Comparison of ENCODE assay signal across 19 cellular contexts in genomic region chr3:56969851-56970250, GRCh38.
A peak's percentile ranks its signal among the peaks of the same experiment; 100 is the strongest.
DNase-seq lines count a peak whose midpoint lies in the region; ATAC-seq, FAIRE-seq and TF ChIP-seq lines count a peak whose summit lies in the region.
"Had no signal": no experiment of that assay in that cellular context is flagged by ENCODE, and none has a peak within 500 bp of the region (broad histone marks: within the 10 kb centered on the region; RNA-seq: fewer than 3 reads in every experiment).

No MANE protein-coding gene starts in this region.

- H2AFZ ChIP-seq in Karpas-422 (ENCODE audit: low read length): peak overlapping the region; percentile 44; the same call in 1 of the 2 replicates
- H2AFZ ChIP-seq in astrocyte (ENCODE audit: low read depth, low read length): no peak overlapping the region
- H2AFZ ChIP-seq in HepG2 (ENCODE audit: low read length): no peak overlapping the region

- peak overlapping the region; percentile 42; the same call in 1 of the 2 replicates for H3K27ac ChIP-seq in DOHH2 (ENCODE audit: low read depth, low read length)
- H3K27ac ChIP-seq in Karpas-422 (ENCODE audit: low read length): peak overlapping the region; percentile 69
- H3K27ac ChIP-seq in astrocyte (ENCODE audit: low read depth, low read length): no peak overlapping the region
- H3K27ac ChIP-seq in mesodermal cell (ENCODE audit: low read depth, low read length, severe bottlenecking): peak overlapping the region; percentile 75
- H3K27ac ChIP-seq in CD4-positive, alpha-beta memory T cell (ENCODE audit: low read depth, low read length): no peak overlapping the region
- no peak overlapping the region for H3K27ac ChIP-seq in HepG2 (ENCODE audit: extremely low read length, insufficient read depth, low read length)
- H3K27ac ChIP-seq: HL-60 had no signal

- ATAC-seq in HepG2: no peak
- ATAC-seq: Panc1 had no signal

- H3K27me3 ChIP-seq in DOHH2 (ENCODE audit: control insufficient read depth, low read length): no peaks in the 10 kb centered on the region
- no peaks in the 10 kb centered on the region for H3K27me3 ChIP-seq in Karpas-422 (ENCODE audit: low read length)
- no peaks in the 10 kb centered on the region for H3K27me3 ChIP-seq in astrocyte (ENCODE audit: insufficient read depth, low read length)
- no peaks in the 10 kb centered on the region for H3K27me3 ChIP-seq in CD4-positive, alpha-beta memory T cell (ENCODE audit: insufficient read depth, low read length)
- H3K27me3 ChIP-seq in HepG2 (ENCODE audit: control insufficient read depth in 1 of 2, insufficient read depth in 2 of 2, low read length in 2 of 2): no peaks in the 10 kb centered on the region

- TF ChIP-seq CTCF in DOHH2 (IDR thresholded peaks at IDR 0.05; ENCODE audit: low read depth, low read length, poor library complexity, severe bottlenecking): no peak
- no peak for TF ChIP-seq CTCF in astrocyte (IDR thresholded peaks at IDR 0.05; ENCODE audit: insufficient read depth, low read depth, low read length)
- no peak for TF ChIP-seq CTCF in HepG2 (CRISPR knock-in tag; IDR thresholded peaks at IDR 0.05)

- no peak for TF ChIP-seq POLR2A in HepG2 (IDR thresholded peaks at IDR 0.05; ENCODE audit: insufficient read depth in 1 of 2, low read depth in 2 of 2, low read length in 2 of 2)

- CTCF ChIA-PET in CD4-positive, alpha-beta memory T cell (lab: Charles Lee; ENCODE audit: partially characterized antibody): no interaction called here
- CTCF ChIA-PET in HepG2 (lab: Yijun Ruan, JAX; ENCODE audit: low intra/inter-chr PET ratio, low total read pairs): no interaction called here

- H3K27me3 Mint-ChIP-seq in astrocyte (ENCODE audit: low read depth, unreplicated experiment): no peaks in the 10 kb centered on the region
- no peaks in the 10 kb centered on the region for H3K27me3 Mint-ChIP-seq in CD4-positive, alpha-beta memory T cell
- H3K27me3 Mint-ChIP-seq: B cell had no signal

- no peaks in the 10 kb centered on the region for H3K9me3 ChIP-seq in DOHH2 (ENCODE audit: control insufficient read depth, insufficient read depth, low read length)
- H3K9me3 ChIP-seq in Karpas-422 (ENCODE audit: low read length): no peaks in the 10 kb centered on the region
- no peaks in the 10 kb centered on the region for H3K9me3 ChIP-seq in astrocyte (ENCODE audit: insufficient read depth, low read depth, low read length)
- H3K9me3 ChIP-seq in mesodermal cell (ENCODE audit: control insufficient read depth, low read length): no peaks in the 10 kb centered on the region
- H3K9me3 ChIP-seq in CD4-positive, alpha-beta memory T cell (ENCODE audit: control insufficient read depth in 1 of 2, low read length in 2 of 2): no peaks in the 10 kb centered on the region
- H3K9me3 ChIP-seq in HepG2 (ENCODE audit: low read length): no peaks in the 10 kb centered on the region

- H3F3A ChIP-seq in DOHH2 (ENCODE audit: control insufficient read depth, insufficient read depth): peaks cover 7% of the 10 kb centered on the region; the same call in 1 of the 2 replicates

- in situ Hi-C loops in HepG2 (cut with HindIII; ENCODE audit: extremely low pct_ligation_motif_present, low pct_unique_long_range_greater_than_20kb): no loop called here

- no TSS peak for BruUV-seq in HepG2 (replicated peaks; lab: Mats Ljungman, UMichigan)

- H3K9me3 Mint-ChIP-seq in astrocyte (ENCODE audit: unreplicated experiment): no peaks in the 10 kb centered on the region
- H3K9me3 Mint-ChIP-seq in CD4-positive, alpha-beta memory T cell: peaks cover 0 to 7% (median 3%) of the 10 kb centered on the region in 8 donors

- DNase-seq in Karpas-422 (no peak), astrocyte (ENCODE audit: low read depth) (peak; percentile 13), SW 1271 (lab: John Stamatoyannopoulos, UW) (no peak), GM19240 (ENCODE audit: insufficient read length, low spot score) (no peak), HepG2 (ENCODE audit: low spot score) (no peak)
- no peak for DNase-seq in CD4-positive, alpha-beta memory T cell
- DNase-seq: DND-41, NCI-H1092, NCI-H1436, NCI-H1930, NCI-H510A, NCI-H748 treated with DMSO at 0.1 percent for 48 hours had no signal

- H3K4me3 Mint-ChIP-seq in astrocyte (ENCODE audit: unreplicated experiment): no peak overlapping the region
- no peak overlapping the region for H3K4me3 Mint-ChIP-seq in CD4-positive, alpha-beta memory T cell
- H3K4me3 Mint-ChIP-seq: B cell had no signal

- POLR2A ChIA-PET in CD4-positive, alpha-beta memory T cell (lab: Charles Lee; ENCODE audit: partially characterized antibody): interaction anchor here (0.9 to 1.7 kb wide), 2 partner anchors 53 to 146 kb away, joined by 4 read pairs; no protein-coding TSS in a partner anchor
- POLR2A ChIA-PET in HepG2 (lab: Yijun Ruan, JAX): no interaction called here

- WGBS in mesodermal cell (ENCODE audit: insufficient coverage in 2 of 2), 2 experiments: no CpG with 5 or more reads among the region's 1 CpG
- WGBS in HepG2 (ENCODE audit: low lambda C conversion rate): 86% methylated on average over 1 of the region's 1 CpG

- peak overlapping the region; percentile 6; the same call in 1 of the 2 replicates for H3K4me3 ChIP-seq in DOHH2 (ENCODE audit: low read length)
- 0 out of 2 replicates have a peak overlapping the region, but pooled peaks have one; percentile 24 for H3K4me3 ChIP-seq in Karpas-422 (ENCODE audit: low read length)
- no peak overlapping the region for H3K4me3 ChIP-seq in astrocyte (ENCODE audit: insufficient read depth, low read depth, low read length)
- H3K4me3 ChIP-seq in mesodermal cell (ENCODE audit: extremely low read depth, insufficient read depth, low read length, poor library complexity, severe bottlenecking): no peak overlapping the region
- H3K4me3 ChIP-seq in CD4-positive, alpha-beta memory T cell (ENCODE audit: low read length in 2 of 2): no peak overlapping the region
- H3K4me3 ChIP-seq in HepG2 (replicated peaks in 1 of 3; ENCODE audit: insufficient read depth in 1 of 3, low read depth in 2 of 3, low read length in 3 of 3): no peak overlapping the region

- H3K36me3 ChIP-seq in DOHH2 (ENCODE audit: control insufficient read depth, low read length) (no peaks in the 10 kb centered on the region), Karpas-422 (ENCODE audit: insufficient read depth, low read length) (no peaks in the 10 kb centered on the region), astrocyte (ENCODE audit: insufficient read depth, low read length) (no peaks in the 10 kb centered on the region), mesodermal cell (ENCODE audit: control insufficient read depth, insufficient read depth, low read length) (no peaks in the 10 kb centered on the region), HepG2 (replicated peaks in 1 of 2; ENCODE audit: control insufficient read depth in 1 of 2, insufficient read depth in 2 of 2, low read length in 2 of 2) (no peaks in the 10 kb centered on the region)
- no peaks in the 10 kb centered on the region for H3K36me3 ChIP-seq in CD4-positive, alpha-beta memory T cell (ENCODE audit: insufficient read depth, low read length)

- intact Hi-C loops in CD4-positive, alpha-beta memory T cell (cut with micrococcal nuclease): no loop called here
- intact Hi-C loops in HepG2 (cut with micrococcal nuclease; ENCODE audit: unreplicated experiment): no loop called here

- FAIRE-seq in astrocyte (lab: Jason Lieb, UNC) (no peak), HepG2 (lab: Jason Lieb, UNC) (no peak)
- FAIRE-seq: A204.1, H54 had no signal

- H3K9me2 ChIP-seq in DOHH2 (replicated peaks; ENCODE audit: control insufficient read depth, low read length) (no peaks in the 10 kb centered on the region), Karpas-422 (replicated peaks; ENCODE audit: insufficient read depth, low read length) (no peaks in the 10 kb centered on the region)

- peaks cover 2% of the 10 kb centered on the region for H3K36me3 Mint-ChIP-seq in astrocyte (ENCODE audit: low read depth, unreplicated experiment)
- no peaks in the 10 kb centered on the region for H3K36me3 Mint-ChIP-seq in CD4-positive, alpha-beta memory T cell

- H3K9ac ChIP-seq in Karpas-422 (ENCODE audit: low read length) (0 out of 2 replicates have a peak overlapping the region, but pooled peaks have one; percentile 30), astrocyte (ENCODE audit: low read length) (no peak overlapping the region), HepG2 (ENCODE audit: insufficient read depth, low read depth, low read length) (no peak overlapping the region)

- no peaks in the 10 kb centered on the region for H4K20me1 ChIP-seq in DOHH2 (ENCODE audit: control insufficient read depth, insufficient read depth, low read depth, low read length)
- no peaks in the 10 kb centered on the region for H4K20me1 ChIP-seq in Karpas-422 (ENCODE audit: insufficient read depth, low read depth, low read length)
- H4K20me1 ChIP-seq in astrocyte (ENCODE audit: insufficient read depth, low read length): no peaks in the 10 kb centered on the region
- H4K20me1 ChIP-seq in HepG2 (ENCODE audit: insufficient read depth, low read length): no peaks in the 10 kb centered on the region

- no peak overlapping the region for H3K27ac Mint-ChIP-seq in astrocyte (ENCODE audit: unreplicated experiment)
- H3K27ac Mint-ChIP-seq in CD4-positive, alpha-beta memory T cell: no peak overlapping the region

- H3K4me1 ChIP-seq in DOHH2 (ENCODE audit: control insufficient read depth, low read length) (peaks cover 36% of the 10 kb centered on the region), Karpas-422 (ENCODE audit: low read length) (peaks cover 60% of the 10 kb centered on the region), astrocyte (ENCODE audit: insufficient read depth, low read length) (peaks cover 7% of the 10 kb centered on the region), mesodermal cell (ENCODE audit: control insufficient read depth, insufficient read depth, low read length, poor library complexity, severe bottlenecking) (peaks cover 18% of the 10 kb centered on the region), HepG2 (ENCODE audit: insufficient read depth, low read length) (no peaks in the 10 kb centered on the region)
- no peaks in the 10 kb centered on the region for H3K4me1 ChIP-seq in CD4-positive, alpha-beta memory T cell (ENCODE audit: insufficient read depth, low read length)

- H3K79me2 ChIP-seq in DOHH2 (ENCODE audit: control insufficient read depth, low read length) (no peaks in the 10 kb centered on the region), Karpas-422 (ENCODE audit: low read length) (no peaks in the 10 kb centered on the region), astrocyte (ENCODE audit: insufficient read depth, low read length) (no peaks in the 10 kb centered on the region), HepG2 (ENCODE audit: insufficient read depth, low read length) (no peaks in the 10 kb centered on the region)

- TF ChIP-seq RAD21 in HepG2 (CRISPR knock-in tag; IDR thresholded peaks at IDR 0.05): no peak

- peak overlapping the region; percentile 37 for H3K4me2 ChIP-seq in DOHH2 (ENCODE audit: low read length)
- H3K4me2 ChIP-seq in Karpas-422 (ENCODE audit: low read depth, low read length, poor library complexity, severe bottlenecking): peak overlapping the region; percentile 61
- H3K4me2 ChIP-seq in astrocyte (ENCODE audit: low read length): no peak overlapping the region
- no peak overlapping the region for H3K4me2 ChIP-seq in HepG2 (ENCODE audit: low read depth, low read length)

- H3K4me1 Mint-ChIP-seq in astrocyte (ENCODE audit: low read depth, unreplicated experiment): peaks cover 16% of the 10 kb centered on the region
- no peaks in the 10 kb centered on the region for H3K4me1 Mint-ChIP-seq in CD4-positive, alpha-beta memory T cell

- TF ChIP-seq EP300 in HepG2 (IDR thresholded peaks at IDR 0.05; ENCODE audit: low read depth in 2 of 2, low read length in 2 of 2): no peak
- no peak for TF ChIP-seq EP300 in HepG2 (CRISPR knock-in tag; IDR thresholded peaks at IDR 0.05; ENCODE audit: borderline replicate concordance)

Comparison
In these comparisons a context has a peak if more than half of its experiments do, and no peak if none do; other contexts are left out.
1. H3K27ac ChIP-seq: peak in DOHH2 (single experiment), Karpas-422 (single experiment) and mesodermal cell (single experiment); none in astrocyte (single experiment), CD4-positive, alpha-beta memory T cell (single experiment) and HepG2 (single experiment).
2. H3K4me2 ChIP-seq: peak in DOHH2 (single experiment) and Karpas-422 (single experiment); none in astrocyte (single experiment) and HepG2 (single experiment).
3. H3K4me3 ChIP-seq: peak in DOHH2 (single experiment) and Karpas-422 (single experiment); none in astrocyte (single experiment), mesodermal cell (single experiment), CD4-positive, alpha-beta memory T cell (0 of 2) and HepG2 (0 of 3).